17 cellular contexts compared by ENCODE assay signal in genomic region chr6:108203189-108204119, GRCh38. TPM values are rescaled to one million over a fixed set of nuclear protein-coding genes. Genes with fewer than 3 reads are reported as not detected.
A peak's percentile ranks its signal among the peaks of the same experiment; 100 is the strongest.
DNase-seq lines count a peak whose midpoint lies in the region; ATAC-seq and TF ChIP-seq lines count a peak whose summit lies in the region.
"Had no signal": no experiment of that assay in that cellular context is flagged by ENCODE, and none has a peak within 500 bp of the region (broad histone marks: within the 10 kb centered on the region; RNA-seq: fewer than 3 reads in every experiment).

No MANE protein-coding gene starts in this region.

- DNase-seq in GM13977 (ENCODE audit: low spot score) (peak; percentile 57), left kidney (ENCODE audit: low read depth, low spot score) (peak; percentile 42), retina (peak; percentile 29), NCI-H748 (lab: John Stamatoyannopoulos, UW; ENCODE audit: unreplicated experiment) (no peak), HT-29 (ENCODE audit: low spot score) (no peak)
- DNase-seq: activated CD4-positive, CD25-positive, alpha-beta regulatory T cell treated with anti-CD3 and anti-CD28 coated beads, Interleukin-2, amount 50 U/mL, for 72 hours; activated CD8-positive, alpha-beta memory T cell treated with anti-CD3 and anti-CD28 coated beads, Interleukin-2, amount 50 U/mL, for 4 hours; activated naive CD4-positive, alpha-beta T cell treated with anti-CD3 and anti-CD28 coated beads for 36 hours; lower lobe of right lung; naive B cell; NCI-H187 treated with DMSO at 0.1 percent for 48 hours; T-helper 9 cell had no signal

- TF ChIP-seq CTCF in GM13977 (IDR thresholded peaks at IDR 0.05; ENCODE audit: extremely low read depth, insufficient read depth, missing control alignments), result no peak

- in situ Hi-C loops in GM13977 (cut with MboI; ENCODE audit: low pct_unique_long_range_greater_than_20kb, low sequenced_read_pairs, unreplicated experiment), result no loop called here

- ATAC-seq in HG03095 (IDR thresholded peaks at IDR 0.05; ENCODE audit: unreplicated experiment) (peak; percentile 57), GM21447 (IDR thresholded peaks at IDR 0.05; ENCODE audit: unreplicated experiment) (no peak)
- ATAC-seq: lower lobe of right lung had no signal

RNA-seq across cellular contexts. Expression of gene NR2E1, which starts 37.6 kb away (rescaled TPM):
- not detected in 2 replicates for total RNA-seq in HT-29 (2014; rRNA removed; shearing (Covaris generic))
- total RNA-seq: activated naive CD4-positive, alpha-beta T cell treated with anti-CD3 and anti-CD28 coated beads for 36 hours; ascending aorta; lower lobe of right lung; NCI-H460; right atrium auricular region had no signal

RNA-seq across cellular contexts. Expression of gene SNX3, which starts 57.4 kb away (rescaled TPM):
- total RNA-seq in HT-29 (2014; rRNA removed; shearing (Covaris generic)), result 61.7 and 67.6 TPM in 2 replicates

Comparison
In these comparisons a context has a peak if more than half of its experiments do, and no peak if none do; other contexts are left out.
1. DNase-seq: peak in GM13977 (single experiment), left kidney (single experiment) and retina (single experiment); none in NCI-H748 (single experiment) and HT-29 (single experiment).